In the genomic region with DNA sequence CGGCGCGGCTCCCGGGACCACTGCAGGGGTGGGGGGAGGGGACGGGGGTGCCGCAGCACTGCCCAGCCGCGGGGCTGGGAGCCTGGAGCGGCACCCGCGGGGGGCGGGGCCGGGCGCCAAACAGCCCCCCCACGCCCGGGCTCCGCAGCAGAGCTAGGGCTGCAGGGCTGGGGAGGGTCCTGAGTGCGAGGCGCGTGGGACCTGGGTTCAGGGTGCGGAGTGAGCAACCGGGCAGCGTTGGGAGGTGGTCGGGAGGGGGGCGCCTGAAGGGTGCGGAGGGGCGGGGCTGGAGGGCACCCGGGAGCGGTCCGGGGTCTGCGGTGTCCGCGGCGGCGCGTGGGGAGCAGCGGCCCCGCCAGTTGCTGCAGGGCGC, we compare ENCODE assay signal across 8 cellular contexts. TPM values are rescaled to one million over a fixed set of nuclear protein-coding genes. Genes with fewer than 3 reads are reported as not detected.
DNase-seq lines count a peak whose midpoint lies in the region; ATAC-seq and TF ChIP-seq lines count a peak whose summit lies in the region.

No MANE protein-coding gene starts in this region.

- no peak overlapping the region for H2AFZ ChIP-seq in osteoblast (ENCODE audit: low read length)

- H4K20me1 ChIP-seq in osteoblast (ENCODE audit: insufficient read depth, low read length) = peaks cover 34% of the 10 kb centered on the region

- H3K27ac ChIP-seq in osteoblast (ENCODE audit: low read depth, low read length) = no peak overlapping the region

- peak overlapping the region; percentile 55 for H3K4me2 ChIP-seq in osteoblast (ENCODE audit: insufficient read depth, low read length)

- DNase-seq in NCI-H345 (lab: John Stamatoyannopoulos, UW) (peak; percentile 10), NCI-H345 treated with DMSO at 0.1 percent for 48 hours (lab: John Stamatoyannopoulos, UW; ENCODE audit: unreplicated experiment) (no peak), NCI-H69 (lab: John Stamatoyannopoulos, UW) (peak; percentile 17), ecto neural progenitor cell (ENCODE audit: low spot score) (peak; percentile 69), osteoblast (ENCODE audit: insufficient read length, low spot score, missing footprints) (peak; percentile 89), T-helper 1 cell (no peak)

- peak overlapping the region; percentile 79 for H3K4me3 ChIP-seq in osteoblast (ENCODE audit: insufficient read depth, low read length)

- ATAC-seq in GM21825 (IDR thresholded peaks at IDR 0.05; ENCODE audit: unreplicated experiment) (no peak), GM19328 (IDR thresholded peaks at IDR 0.05; ENCODE audit: unreplicated experiment) (no peak)

- TF ChIP-seq CTCF in osteoblast (IDR thresholded peaks at IDR 0.05; ENCODE audit: extremely low read depth, low read depth, low read length) = no peak

- H3K9me3 ChIP-seq in osteoblast (ENCODE audit: low read depth, low read length) = no peaks in the 10 kb centered on the region

- peaks cover 19% of the 10 kb centered on the region for H3K4me1 ChIP-seq in osteoblast (ENCODE audit: insufficient read depth, low read length)

- H3K36me3 ChIP-seq in osteoblast (ENCODE audit: insufficient read depth, low read length) = peaks cover 16% of the 10 kb centered on the region

- no peaks in the 10 kb centered on the region for H3K27me3 ChIP-seq in osteoblast (ENCODE audit: insufficient read depth, low read length)

- peaks cover 35% of the 10 kb centered on the region for H3K79me2 ChIP-seq in osteoblast (ENCODE audit: insufficient read depth, low read length)

RNA-seq across cellular contexts. Expression of a gene that starts 0.5 kb away (rescaled TPM):
- 22.4 and 28.3 TPM in 2 replicates for total RNA-seq in osteoblast

RNA-seq across cellular contexts. Expression of a gene that starts 37.1 kb away (rescaled TPM):
- 27.9 and 40.7 TPM in 2 replicates for total RNA-seq in osteoblast

Comparison
In these comparisons a context has a peak if more than half of its experiments do, and no peak if none do; other contexts are left out.
1. DNase-seq: peak in NCI-H345 (single experiment), NCI-H69 (single experiment), ecto neural progenitor cell (single experiment) and osteoblast (single experiment); none in NCI-H345 treated with DMSO at 0.1 percent for 48 hours (single experiment) and T-helper 1 cell (0 of 5).